11 cellular contexts compared by ENCODE assay signal in genomic region chr6:73747293-73747692, GRCh38. TPM values are rescaled to one million over a fixed set of nuclear protein-coding genes. Genes with fewer than 3 reads are reported as not detected.
DNase-seq lines count a peak whose midpoint lies in the region; ATAC-seq and TF ChIP-seq lines count a peak whose summit lies in the region.
"Had no signal": no experiment of that assay in that cellular context is flagged by ENCODE, and none has a peak within 500 bp of the region (broad histone marks: within the 10 kb centered on the region; RNA-seq: fewer than 3 reads in every experiment).

No MANE protein-coding gene starts in this region.

- H3K9me3 Mint-ChIP-seq in T-cell, result no peaks in the 10 kb centered on the region

- no peaks in the 10 kb centered on the region for H3K36me3 Mint-ChIP-seq in T-cell

- H3K4me3 ChIP-seq in Peyer's patch, result no peak overlapping the region
- H3K4me3 ChIP-seq in gastrocnemius medialis, result no peak overlapping the region

- in situ Hi-C loops in gastrocnemius medialis (cut with MboI; ENCODE audit: low sequenced_read_pairs in 4 of 4), result loop anchor here in 2 of 4 donors (10.0 to 25.0 kb wide), 2 partner anchors 1465 to 1478 kb away; partner anchors contain the start of gene COL12A1 (in 1 of the 2)

- H3K27me3 Mint-ChIP-seq in T-cell, result no peaks in the 10 kb centered on the region

- H3K4me1 Mint-ChIP-seq in T-cell, result peaks cover 0 to 2% (median 0%) of the 10 kb centered on the region in 3 donors

- H3K4me3 Mint-ChIP-seq in T-cell, result no peak overlapping the region

- DNase-seq in CD1c-positive myeloid dendritic cell (ENCODE audit: extremely low spot score) (peak; percentile 62), T-cell (no peak), left colon (no peak), Peyer's patch (no peak), gastrocnemius medialis (no peak), globus pallidus (ENCODE audit: low spot score) (no peak)
- DNase-seq: DMS 273 treated with DMSO at 0.1 percent for 48 hours, KBM-7 had no signal

- TF ChIP-seq CTCF in Peyer's patch (IDR thresholded peaks at IDR 0.05) (no peak), gastrocnemius medialis (IDR thresholded peaks at IDR 0.05 in 4 of 5, conservative IDR thresholded peaks at IDR 0.05 in 1 of 5) (no peak)

- POLR2A ChIA-PET in T-cell (lab: Charles Lee), result no interaction called here

- H3K36me3 ChIP-seq in Peyer's patch (no peaks in the 10 kb centered on the region), gastrocnemius medialis (no peaks in the 10 kb centered on the region)

- ATAC-seq in GM19395 (IDR thresholded peaks at IDR 0.05; ENCODE audit: unreplicated experiment) (peak; percentile 100), HG03095 (IDR thresholded peaks at IDR 0.05; ENCODE audit: unreplicated experiment) (peak; percentile 98), T-cell (replicated peaks in 1 of 4) (peak in 3 of 4 experiments; percentile 40 to 51 (median 43)), left colon (no peak), gastrocnemius medialis (no peak)
- ATAC-seq: left lobe of liver had no signal

- H3K27me3 ChIP-seq in Peyer's patch (no peaks in the 10 kb centered on the region), gastrocnemius medialis (no peaks in the 10 kb centered on the region)

- intact Hi-C loops in left colon (cut with DNase I, micrococcal nuclease) (no loop called here), gastrocnemius medialis (cut with DNase I; ENCODE audit: low total_unique reads) (no loop called here)

- CTCF ChIA-PET in T-cell (lab: Charles Lee), result interaction anchor here (0.5 to 2.1 kb wide), 5 partner anchors 9 to 1462 kb away, joined by 3 to 15 read pairs (median 3); no protein-coding TSS in a partner anchor

- H3K27ac Mint-ChIP-seq in T-cell, result no peak overlapping the region

- no peak overlapping the region for H3K27ac ChIP-seq in Peyer's patch
- no peak overlapping the region for H3K27ac ChIP-seq in gastrocnemius medialis

- H3K4me1 ChIP-seq in Peyer's patch (no peaks in the 10 kb centered on the region), gastrocnemius medialis (no peaks in the 10 kb centered on the region)

- H3K9me3 ChIP-seq in Peyer's patch (no peaks in the 10 kb centered on the region), gastrocnemius medialis (no peaks in the 10 kb centered on the region)

- TF ChIP-seq POLR2A in Peyer's patch (IDR thresholded peaks at IDR 0.05) (no peak), gastrocnemius medialis (IDR thresholded peaks at IDR 0.05) (no peak)

RNA-seq across cellular contexts. Expression of gene CD109, which starts 51.3 kb away (rescaled TPM):
- total RNA-seq in T-cell (1 to 10 TPM in 1 of 5 donors, under 1 TPM in 4; 0.59 to 1.0 (median 0.68) TPM), left colon (1 to 10 TPM; 2.2 to 4.3 TPM), Peyer's patch (1 to 10 TPM; 1.4 to 3.2 (median 2.2) TPM), gastrocnemius medialis (1 to 10 TPM; 1.3 to 3.8 (median 2.8) TPM)

Comparison
In these comparisons a context has a peak if more than half of its experiments do, and no peak if none do; other contexts are left out.
1. ATAC-seq: peak in GM19395 (single experiment), HG03095 (single experiment) and T-cell (3 of 4); none in left colon (single experiment) and gastrocnemius medialis (0 of 2).